ENCODE assay signal across 12 cellular contexts in the genomic region with DNA sequence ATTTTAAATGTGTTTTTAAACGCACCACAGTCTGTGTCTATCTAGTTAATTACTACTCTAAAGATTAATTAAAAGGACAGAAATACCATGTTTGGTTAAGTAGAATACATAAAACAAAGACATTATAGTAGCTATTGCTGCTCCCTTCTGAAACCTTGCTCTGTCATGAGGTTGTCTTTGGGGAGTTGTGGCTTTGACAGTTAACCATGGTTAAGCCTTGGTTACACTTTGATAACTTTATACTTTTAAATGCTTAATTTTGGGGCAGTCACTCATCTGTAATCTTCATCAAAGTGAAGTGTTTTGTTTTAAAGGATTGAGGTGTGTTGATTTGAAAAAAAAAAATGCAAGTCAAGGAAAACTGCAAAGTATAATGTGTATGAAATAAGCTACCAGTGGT. TPM values are rescaled to one million over a fixed set of nuclear protein-coding genes. Genes with fewer than 3 reads are reported as not detected.
A peak's percentile ranks its signal among the peaks of the same experiment; 100 is the strongest.
DNase-seq lines count a peak whose midpoint lies in the region; ATAC-seq and TF ChIP-seq lines count a peak whose summit lies in the region.
"Had no signal": no experiment of that assay in that cellular context is flagged by ENCODE, and none has a peak within 500 bp of the region (broad histone marks: within the 10 kb centered on the region; RNA-seq: fewer than 3 reads in every experiment).

No MANE protein-coding gene starts in this region.

- ATAC-seq in GM19023 (IDR thresholded peaks at IDR 0.05; ENCODE audit: unreplicated experiment) (peak; percentile 69), GM21619 (IDR thresholded peaks at IDR 0.05; ENCODE audit: unreplicated experiment) (peak; percentile 70), HG03135 (IDR thresholded peaks at IDR 0.05; ENCODE audit: unreplicated experiment) (peak; percentile 63), activated B cell treated with CpG ODN at 0.5 μM for 24 hours (ENCODE audit: low read depth) (peak; percentile 40)

- no peaks in the 10 kb centered on the region for H3K9me3 Mint-ChIP-seq in activated B cell treated with CpG ODN at 0.5 μM for 24 hours

- H3K27me3 Mint-ChIP-seq in activated B cell treated with CpG ODN at 0.5 μM for 24 hours, result no peaks in the 10 kb centered on the region

- intact Hi-C loops in activated B cell treated with CpG ODN at 0.5 μM for 24 hours (cut with micrococcal nuclease), result no loop called here

- POLR2A ChIA-PET in activated B cell treated with CpG ODN at 0.5 μM for 24 hours (lab: Charles Lee), result interaction anchor here (0.6 kb wide), 1 partner anchor 74 kb away, joined by 3 read pairs; no protein-coding TSS in a partner anchor

- H3K4me3 Mint-ChIP-seq in activated B cell treated with CpG ODN at 0.5 μM for 24 hours, result no peak overlapping the region

- no peak for TF ChIP-seq CTCF in activated B cell treated with CpG ODN at 0.5 μM for 24 hours (IDR thresholded peaks at IDR 0.05)

- H3K27ac Mint-ChIP-seq in activated B cell treated with CpG ODN at 0.5 μM for 24 hours, result no peak overlapping the region

- CTCF ChIA-PET in activated B cell treated with CpG ODN at 0.5 μM for 24 hours (lab: Charles Lee), result no interaction called here

- peaks cover 29% of the 10 kb centered on the region for H3K36me3 Mint-ChIP-seq in activated B cell treated with CpG ODN at 0.5 μM for 24 hours (ENCODE audit: low read depth)

- no peak for DNase-seq in activated B cell treated with CpG ODN at 0.5 μM for 24 hours
- DNase-seq in NCI-H1694 (lab: John Stamatoyannopoulos, UW), result no peak
- DNase-seq in COLO829 (ENCODE audit: low spot score), result no peak
- DNase-seq in EL, result no peak
- DNase-seq: activated CD8-positive, alpha-beta memory T cell treated with anti-CD3 and anti-CD28 coated beads for 24 hours; H7; MM.1S; stimulated activated CD4-positive, alpha-beta T cell treated with anti-CD3 and anti-CD28 coated beads, Interleukin-2, amount 100 ng/mL, for 48 hours had no signal

- peaks cover 27% of the 10 kb centered on the region for H3K4me1 Mint-ChIP-seq in activated B cell treated with CpG ODN at 0.5 μM for 24 hours

RNA-seq across cellular contexts. Expression of gene TBR1, which starts 29.9 kb away (rescaled TPM):
- total RNA-seq in activated B cell treated with CpG ODN at 0.5 μM for 24 hours, result 0.02 and 0.07 TPM in 2 replicates
- total RNA-seq: posterior vena cava had no signal
